In genomic region chr16:89309438-89310122, GRCh38 we compare ENCODE assay signal across 22 cellular contexts.
DNase-seq lines count a peak whose midpoint lies in the region; ATAC-seq and TF ChIP-seq lines count a peak whose summit lies in the region.
"Had no signal": no experiment of that assay in that cellular context is flagged by ENCODE, and none has a peak within 500 bp of the region (broad histone marks: within the 10 kb centered on the region; RNA-seq: fewer than 3 reads in every experiment).

No MANE protein-coding gene starts in this region.

- no peaks in the 10 kb centered on the region for H3K9me2 ChIP-seq in PC-3 (replicated peaks; ENCODE audit: low read length)

- no TSS peak for BruUV-seq in A673 (replicated peaks; lab: Mats Ljungman, UMichigan)
- BruUV-seq in PC-3 (replicated peaks; lab: Mats Ljungman, UMichigan) = no TSS peak

- POLR2A ChIA-PET in A673 (lab: Charles Lee; ENCODE audit: low non-redundant PET) = no interaction called here
- POLR2A ChIA-PET in PC-3 (lab: Charles Lee; ENCODE audit: unreplicated experiment) = no interaction called here

- DNase-seq in A673 (ENCODE audit: low spot score) (no peak), immature natural killer cell (no peak), PC-3 (no peak)
- no peak for DNase-seq in activated T-helper 1 cell treated with anti-CD3 and anti-CD28 coated beads, Interleukin-12 subunit alpha, Interleukin-12 subunit beta, Interleukin-2, Interleukin-4 antibody, amounts not matched to agents 30 ng/mL and 10 ng/mL and 1 ng/mL, durations not matched to agents 14 hours and 24 hours and 36 hours (ENCODE audit: low spot score)
- DNase-seq: aorta; cerebellar nuclear complex; effector CD8-positive, alpha-beta T cell; left cardiac atrium; NCI-H1092; NCI-H1930; NCI-H226; NCI-H82; OCI-M1; stimulated activated CD4-positive, alpha-beta T cell treated with anti-CD3 and anti-CD28 coated beads, Interleukin-4, amount 100 ng/mL, for 24 hours had no signal

- H3K9me3 Mint-ChIP-seq in activated T-helper 1 cell treated with anti-CD3 and anti-CD28 coated beads, Interleukin-12 subunit alpha, Interleukin-12 subunit beta, Interleukin-2, Interleukin-4 antibody, amounts not matched to agents 30 ng/mL and 10 ng/mL and 1 ng/mL, durations not matched to agents 14 hours and 24 hours and 36 hours = no peaks in the 10 kb centered on the region
- H3K9me3 Mint-ChIP-seq in immature natural killer cell = no peaks in the 10 kb centered on the region
- H3K9me3 Mint-ChIP-seq: activated T-helper 2 cell treated with anti-CD3 and anti-CD28 coated beads, Interferon-gamma antibody, Interleukin-2, Interleukin-4, amounts not matched to agents 10 μg/mL and 5 μg/mL and 100 μg/mL, durations not matched to agents 14 hours and 24 hours and 36 hours; T-cell had no signal

- H3K4me3 Mint-ChIP-seq in activated T-helper 1 cell treated with anti-CD3 and anti-CD28 coated beads, Interleukin-12 subunit alpha, Interleukin-12 subunit beta, Interleukin-2, Interleukin-4 antibody, amounts not matched to agents 30 ng/mL and 10 ng/mL and 1 ng/mL, durations not matched to agents 14 hours and 24 hours and 36 hours = no peak overlapping the region
- peak overlapping the region in 1 of 5 donors; percentile 41 for H3K4me3 Mint-ChIP-seq in immature natural killer cell

- peak overlapping the region; percentile 23 for H3K27ac Mint-ChIP-seq in activated T-helper 1 cell treated with anti-CD3 and anti-CD28 coated beads, Interleukin-12 subunit alpha, Interleukin-12 subunit beta, Interleukin-2, Interleukin-4 antibody, amounts not matched to agents 30 ng/mL and 10 ng/mL and 1 ng/mL, durations not matched to agents 14 hours and 24 hours and 36 hours
- H3K27ac Mint-ChIP-seq in immature natural killer cell = peak overlapping the region; percentile 64 to 95 (median 84)

- H3K27ac ChIP-seq in A673 (ENCODE audit: low read depth, low read length, poor library complexity, severe bottlenecking) (peak overlapping the region; percentile 10), BLaER1 (no peak overlapping the region), PC-3 (ENCODE audit: low read length) (no peak overlapping the region)

- no peak overlapping the region for H2AFZ ChIP-seq in PC-3 (ENCODE audit: low read length)

- TF ChIP-seq CTCF in A673 (conservative IDR thresholded peaks at IDR 0.05; ENCODE audit: low read depth, low read length) = no peak
- no peak for TF ChIP-seq CTCF in PC-3 (conservative IDR thresholded peaks at IDR 0.05; ENCODE audit: low read depth, low read length)

- peaks cover 79% of the 10 kb centered on the region for H3K79me2 ChIP-seq in PC-3 (ENCODE audit: low read length)

- peaks cover 20% of the 10 kb centered on the region for H3K36me3 Mint-ChIP-seq in activated T-helper 1 cell treated with anti-CD3 and anti-CD28 coated beads, Interleukin-12 subunit alpha, Interleukin-12 subunit beta, Interleukin-2, Interleukin-4 antibody, amounts not matched to agents 30 ng/mL and 10 ng/mL and 1 ng/mL, durations not matched to agents 14 hours and 24 hours and 36 hours (ENCODE audit: low read depth)
- H3K36me3 Mint-ChIP-seq in immature natural killer cell = peaks cover 0 to 7% (median 3%) of the 10 kb centered on the region in 3 donors

- H3K27me3 ChIP-seq in A673 (replicated peaks; ENCODE audit: insufficient read depth, low read depth, low read length, poor library complexity) (no peaks in the 10 kb centered on the region), BLaER1 (no peaks in the 10 kb centered on the region), PC-3 (ENCODE audit: low read length) (no peaks in the 10 kb centered on the region)
- H3K27me3 ChIP-seq: esophagus muscularis mucosa had no signal

- H3K4me1 ChIP-seq in A673 (ENCODE audit: insufficient read depth, low read length, poor library complexity, severe bottlenecking) (peaks cover 10% of the 10 kb centered on the region), BLaER1 (peaks cover 41% of the 10 kb centered on the region), PC-3 (ENCODE audit: insufficient read depth, low read length) (peaks cover 5% of the 10 kb centered on the region)

- intact Hi-C loops in A673 (cut with micrococcal nuclease; ENCODE audit: unreplicated experiment) (no loop called here), PC-3 (cut with micrococcal nuclease) (no loop called here)
- intact Hi-C loops in activated T-helper 1 cell treated with anti-CD3 and anti-CD28 coated beads, Interleukin-12 subunit alpha, Interleukin-12 subunit beta, Interleukin-2, Interleukin-4 antibody, amounts not matched to agents 30 ng/mL and 10 ng/mL and 1 ng/mL, durations not matched to agents 14 hours and 24 hours and 36 hours (cut with micrococcal nuclease) = no loop called here

- H3K36me3 ChIP-seq in A673 (ENCODE audit: insufficient read depth, low read length, poor library complexity, severe bottlenecking) = peaks cover 45% of the 10 kb centered on the region
- peaks cover 90% of the 10 kb centered on the region for H3K36me3 ChIP-seq in BLaER1
- peaks cover 12% of the 10 kb centered on the region; the same call in 1 of the 2 replicates for H3K36me3 ChIP-seq in PC-3 (ENCODE audit: low read depth, low read length)

- ATAC-seq in GM21367 (IDR thresholded peaks at IDR 0.05; ENCODE audit: unreplicated experiment) = no peak
- no peak for ATAC-seq in HG02840 (IDR thresholded peaks at IDR 0.05; ENCODE audit: low FRiP score, unreplicated experiment)
- ATAC-seq in PC-3 = no peak
- ATAC-seq: HCT116, left cardiac atrium had no signal

- peaks cover 44% of the 10 kb centered on the region for H3K4me1 Mint-ChIP-seq in activated T-helper 1 cell treated with anti-CD3 and anti-CD28 coated beads, Interleukin-12 subunit alpha, Interleukin-12 subunit beta, Interleukin-2, Interleukin-4 antibody, amounts not matched to agents 30 ng/mL and 10 ng/mL and 1 ng/mL, durations not matched to agents 14 hours and 24 hours and 36 hours (ENCODE audit: low read depth)
- H3K4me1 Mint-ChIP-seq in immature natural killer cell = peaks cover 69 to 76% of the 10 kb centered on the region in 2 donors

- no peaks in the 10 kb centered on the region for H3F3A ChIP-seq in PC-3 (ENCODE audit: low read length, unreplicated experiment)

- CTCF ChIA-PET in A673 (lab: Charles Lee) = no interaction called here
- CTCF ChIA-PET in PC-3 (lab: Charles Lee) = no interaction called here

- no peaks in the 10 kb centered on the region for H3K27me3 Mint-ChIP-seq in activated T-helper 1 cell treated with anti-CD3 and anti-CD28 coated beads, Interleukin-12 subunit alpha, Interleukin-12 subunit beta, Interleukin-2, Interleukin-4 antibody, amounts not matched to agents 30 ng/mL and 10 ng/mL and 1 ng/mL, durations not matched to agents 14 hours and 24 hours and 36 hours (ENCODE audit: insufficient read depth)
- H3K27me3 Mint-ChIP-seq in immature natural killer cell (ENCODE audit: low read depth in 3 of 3) = peaks cover 8 to 31% (median 24%) of the 10 kb centered on the region in 3 donors
- H3K27me3 Mint-ChIP-seq: T-cell had no signal

- no peak overlapping the region for H3K9ac ChIP-seq in BLaER1
- H3K9ac ChIP-seq in PC-3 (ENCODE audit: low read length) = no peak overlapping the region

- H4K20me1 ChIP-seq in BLaER1 (peaks cover 100% of the 10 kb centered on the region), PC-3 (ENCODE audit: low read length) (0 out of 2 replicates have a peak, but pooled peaks cover 7% of the 10 kb centered on the region)

- peak overlapping the region; percentile 2; the same call in 1 of the 2 replicates for H3K4me2 ChIP-seq in BLaER1
- no peak overlapping the region for H3K4me2 ChIP-seq in PC-3 (ENCODE audit: low read length)
- H3K4me2 ChIP-seq: smooth muscle cell had no signal

- no peaks in the 10 kb centered on the region for H3K9me3 ChIP-seq in A673 (ENCODE audit: low read depth, low read length, poor library complexity, severe bottlenecking)
- H3K9me3 ChIP-seq in BLaER1 = no peaks in the 10 kb centered on the region
- H3K9me3 ChIP-seq in PC-3 (ENCODE audit: low read length) = no peaks in the 10 kb centered on the region
- H3K9me3 ChIP-seq: esophagus muscularis mucosa had no signal

- H3K4me3 ChIP-seq in A673 (ENCODE audit: low read depth, low read length, poor library complexity, severe bottlenecking) (no peak overlapping the region), BLaER1 (no peak overlapping the region), PC-3 (ENCODE audit: low read length) (no peak overlapping the region)
- H3K4me3 ChIP-seq: esophagus muscularis mucosa, smooth muscle cell had no signal
